ENCODE assay signal across 27 cellular contexts in genomic region chr21:19224090-19224489, GRCh38.
A peak's percentile ranks its signal among the peaks of the same experiment; 100 is the strongest.
DNase-seq lines count a peak whose midpoint lies in the region; FAIRE-seq and TF ChIP-seq lines count a peak whose summit lies in the region.
"Had no signal": no experiment of that assay in that cellular context is flagged by ENCODE, and none has a peak within 500 bp of the region (broad histone marks: within the 10 kb centered on the region; RNA-seq: fewer than 3 reads in every experiment).

No MANE protein-coding gene starts in this region.

- H3K4me3 ChIP-seq in kidney (ENCODE audit: low read length in 2 of 2) (no peak overlapping the region), colonic mucosa (no peak overlapping the region)
- H3K4me3 ChIP-seq: A549; BLaER1; BLaER1 treated with 17β-estradiol and CSF1 and Interleukin-3, amounts not matched to agents 10 nM and 100 nM had no signal

- DNase-seq in kidney = peak; percentile 40
- DNase-seq in colonic mucosa = no peak
- DNase-seq: 8988T; ACHN; AML-193; BE2C; C1 segment of cervical spinal cord; Caco-2; Calu3; CD4-positive, alpha-beta memory T cell; CD4-positive, alpha-beta T cell; CD4-positive, CD25-positive, alpha-beta regulatory T cell; CD8-positive, alpha-beta memory T cell; CD8-positive, alpha-beta T cell; COR-L47; DMS 273 treated with DMSO at 0.1 percent for 48 hours; DMS153; DMS53; DMS79; DMS79 treated with DMSO at 0.1 percent for 48 hours; DND-41; EL had no signal

- TF ChIP-seq CTCF in kidney (IDR thresholded peaks at IDR 0.05; ENCODE audit: borderline replicate concordance, extremely low read depth, insufficient read depth) (no peak), colonic mucosa (IDR thresholded peaks at IDR 0.05) (no peak)

- intact Hi-C loops in kidney (cut with DNase I) = no loop called here
- intact Hi-C loops in colonic mucosa (cut with DNase I) = no loop called here

- H3K9ac ChIP-seq in kidney (ENCODE audit: low read length in 2 of 2) (no peak overlapping the region), colonic mucosa (ENCODE audit: low read depth in 2 of 2, low read length in 2 of 2) (no peak overlapping the region)
- H3K9ac ChIP-seq: BLaER1; BLaER1 treated with 17β-estradiol and CSF1 and Interleukin-3, amounts not matched to agents 10 nM and 100 nM had no signal

- no peaks in the 10 kb centered on the region for H3K9me3 ChIP-seq in kidney (ENCODE audit: control insufficient read depth in 1 of 2, low read length in 2 of 2)
- no peaks in the 10 kb centered on the region for H3K9me3 ChIP-seq in colonic mucosa
- H3K9me3 ChIP-seq: A549; BE2C; BLaER1; BLaER1 treated with 17β-estradiol and CSF1 and Interleukin-3, amounts not matched to agents 10 nM and 100 nM; Caco-2 had no signal

- H3K4me1 ChIP-seq in kidney (ENCODE audit: control insufficient read depth in 1 of 2, insufficient read depth in 1 of 2, low read depth in 1 of 2, low read length in 2 of 2) = no peaks in the 10 kb centered on the region
- no peaks in the 10 kb centered on the region for H3K4me1 ChIP-seq in colonic mucosa
- H3K4me1 ChIP-seq: A549; BE2C; BLaER1; BLaER1 treated with 17β-estradiol and CSF1 and Interleukin-3, amounts not matched to agents 10 nM and 100 nM; Caco-2 had no signal

- H3K27ac ChIP-seq in kidney (ENCODE audit: low read depth in 2 of 2, low read length in 2 of 2) = no peak overlapping the region
- H3K27ac ChIP-seq in colonic mucosa = no peak overlapping the region
- H3K27ac ChIP-seq: A549; BLaER1; BLaER1 treated with 17β-estradiol and CSF1 and Interleukin-3, amounts not matched to agents 10 nM and 100 nM; C4-2B had no signal

- H3K36me3 ChIP-seq in kidney (ENCODE audit: control insufficient read depth in 1 of 2, insufficient read depth in 2 of 2, low read length in 2 of 2) = no peaks in the 10 kb centered on the region
- H3K36me3 ChIP-seq in colonic mucosa = no peaks in the 10 kb centered on the region
- H3K36me3 ChIP-seq: BE2C; BLaER1; BLaER1 treated with 17β-estradiol and CSF1 and Interleukin-3, amounts not matched to agents 10 nM and 100 nM had no signal

- no peak for FAIRE-seq in kidney (lab: Jason Lieb, UNC)
- FAIRE-seq: A549, D721Med had no signal

- no peaks in the 10 kb centered on the region for H3K27me3 ChIP-seq in colonic mucosa
- H3K27me3 ChIP-seq: BE2C; BLaER1; BLaER1 treated with 17β-estradiol and CSF1 and Interleukin-3, amounts not matched to agents 10 nM and 100 nM had no signal
